ENCODE assay signal across 8 cellular contexts in the genomic region with DNA sequence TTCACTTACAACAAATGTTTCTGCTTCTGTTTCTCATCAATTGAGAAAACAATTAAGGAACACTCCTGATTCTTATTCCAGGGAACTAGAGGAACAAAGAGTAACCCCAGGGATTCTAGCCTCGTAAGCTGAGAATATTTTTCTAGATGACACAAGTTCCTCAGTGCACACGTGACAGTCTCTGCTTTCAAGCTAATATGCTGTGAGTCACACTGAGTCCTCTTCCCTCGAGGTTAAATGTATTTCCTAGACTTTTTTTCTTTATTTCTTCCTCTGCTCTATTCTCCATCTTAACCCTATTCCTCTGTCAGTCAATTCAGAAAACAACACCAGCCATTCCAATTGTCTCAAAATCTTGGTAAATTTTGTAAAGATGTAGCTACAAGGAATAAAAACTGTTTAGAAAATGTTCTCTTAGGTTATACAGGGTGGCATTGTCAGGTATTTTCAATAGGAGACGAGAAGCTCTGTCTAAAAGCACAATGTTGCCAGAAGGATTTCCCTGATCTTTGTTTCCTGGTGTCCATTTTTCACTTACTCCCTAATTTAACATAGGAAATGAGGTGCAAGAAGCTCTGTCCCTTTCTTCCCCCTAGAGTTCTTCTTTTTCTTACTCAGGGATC. TPM values are rescaled to one million over a fixed set of nuclear protein-coding genes. Genes with fewer than 3 reads are reported as not detected.
DNase-seq lines count a peak whose midpoint lies in the region; ATAC-seq lines count a peak whose summit lies in the region.

No MANE protein-coding gene starts in this region.

- H3K36me3 Mint-ChIP-seq in activated naive CD4-positive, alpha-beta T cell treated with anti-CD3 and anti-CD28 coated beads for 36 hours (ENCODE audit: low read depth), result peaks cover 12% of the 10 kb centered on the region
- H3K36me3 Mint-ChIP-seq in activated naive CD4-positive, alpha-beta T cell treated with anti-CD3 and anti-CD28 coated beads, Interleukin-2, amount 10 ng/mL, durations not matched to agents 7 days and 5 days, result peaks cover 25% of the 10 kb centered on the region
- H3K36me3 Mint-ChIP-seq in T-helper 17 cell (ENCODE audit: low read depth), result peaks cover 3% of the 10 kb centered on the region

- H3K4me3 Mint-ChIP-seq in activated naive CD4-positive, alpha-beta T cell treated with anti-CD3 and anti-CD28 coated beads for 36 hours, result peak overlapping the region; percentile 3
- H3K4me3 Mint-ChIP-seq in activated naive CD4-positive, alpha-beta T cell treated with anti-CD3 and anti-CD28 coated beads, Interleukin-2, amount 10 ng/mL, durations not matched to agents 7 days and 5 days, result no peak overlapping the region
- no peak overlapping the region for H3K4me3 Mint-ChIP-seq in T-helper 17 cell

- H3K9me3 Mint-ChIP-seq in activated naive CD4-positive, alpha-beta T cell treated with anti-CD3 and anti-CD28 coated beads for 36 hours, result peaks cover 16% of the 10 kb centered on the region
- peaks cover 11% of the 10 kb centered on the region for H3K9me3 Mint-ChIP-seq in activated naive CD4-positive, alpha-beta T cell treated with anti-CD3 and anti-CD28 coated beads, Interleukin-2, amount 10 ng/mL, durations not matched to agents 7 days and 5 days

- no peak for DNase-seq in activated naive CD4-positive, alpha-beta T cell treated with anti-CD3 and anti-CD28 coated beads for 36 hours
- DNase-seq in activated naive CD4-positive, alpha-beta T cell treated with anti-CD3 and anti-CD28 coated beads, Interleukin-2, amount 10 ng/mL, durations not matched to agents 7 days and 5 days, result no peak
- DNase-seq in T-helper 17 cell (no peak), right cardiac atrium (no peak), superior temporal gyrus (ENCODE audit: extremely low spot score) (peak; percentile 7), posterior vena cava (ENCODE audit: low spot score) (no peak)

- no peaks in the 10 kb centered on the region for H3K27me3 Mint-ChIP-seq in activated naive CD4-positive, alpha-beta T cell treated with anti-CD3 and anti-CD28 coated beads for 36 hours (ENCODE audit: low read depth)
- no peaks in the 10 kb centered on the region for H3K27me3 Mint-ChIP-seq in activated naive CD4-positive, alpha-beta T cell treated with anti-CD3 and anti-CD28 coated beads, Interleukin-2, amount 10 ng/mL, durations not matched to agents 7 days and 5 days
- no peaks in the 10 kb centered on the region for H3K27me3 Mint-ChIP-seq in T-helper 17 cell

- H3K4me1 Mint-ChIP-seq in activated naive CD4-positive, alpha-beta T cell treated with anti-CD3 and anti-CD28 coated beads for 36 hours (ENCODE audit: low read depth), result peaks cover 19% of the 10 kb centered on the region
- H3K4me1 Mint-ChIP-seq in activated naive CD4-positive, alpha-beta T cell treated with anti-CD3 and anti-CD28 coated beads, Interleukin-2, amount 10 ng/mL, durations not matched to agents 7 days and 5 days, result peaks cover 19% of the 10 kb centered on the region
- peaks cover 12% of the 10 kb centered on the region for H3K4me1 Mint-ChIP-seq in T-helper 17 cell

- H3K4me3 ChIP-seq in right cardiac atrium (ENCODE audit: low read length), result no peak overlapping the region

- no peak overlapping the region for H3K27ac Mint-ChIP-seq in activated naive CD4-positive, alpha-beta T cell treated with anti-CD3 and anti-CD28 coated beads for 36 hours
- no peak overlapping the region for H3K27ac Mint-ChIP-seq in activated naive CD4-positive, alpha-beta T cell treated with anti-CD3 and anti-CD28 coated beads, Interleukin-2, amount 10 ng/mL, durations not matched to agents 7 days and 5 days
- H3K27ac Mint-ChIP-seq in T-helper 17 cell, result peak overlapping the region; percentile 16

- CTCF ChIA-PET in activated naive CD4-positive, alpha-beta T cell treated with anti-CD3 and anti-CD28 coated beads for 36 hours (lab: Charles Lee), result interaction anchor here (0.9 kb wide), 1 partner anchor 73 kb away, joined by 3 read pairs; no protein-coding TSS in a partner anchor
- CTCF ChIA-PET in activated naive CD4-positive, alpha-beta T cell treated with anti-CD3 and anti-CD28 coated beads, Interleukin-2, amount 10 ng/mL, durations not matched to agents 7 days and 5 days (lab: Charles Lee), result interaction anchor here (1.1 kb wide), 1 partner anchor 73 kb away, joined by 5 read pairs; no protein-coding TSS in a partner anchor

- H3K4me1 ChIP-seq in right cardiac atrium (ENCODE audit: control insufficient read depth, insufficient read depth, low read length), result peaks cover 3% of the 10 kb centered on the region

- H3K27me3 ChIP-seq in right cardiac atrium (ENCODE audit: control insufficient read depth, insufficient read depth), result no peaks in the 10 kb centered on the region

- 23% methylated on average over 4 of the region's 4 CpGs for WGBS in right cardiac atrium

- no peaks in the 10 kb centered on the region for H3K9me3 ChIP-seq in T-helper 17 cell (ENCODE audit: control insufficient read depth, low read length, poor library complexity, severe bottlenecking)
- no peaks in the 10 kb centered on the region for H3K9me3 ChIP-seq in right cardiac atrium (ENCODE audit: control insufficient read depth, low read length)

- H3K27ac ChIP-seq in right cardiac atrium (ENCODE audit: low read length), result no peak overlapping the region

- intact Hi-C loops in activated naive CD4-positive, alpha-beta T cell treated with anti-CD3 and anti-CD28 coated beads for 36 hours (cut with micrococcal nuclease), result loop anchor here (1.0 kb wide), 2 partner anchors 11 to 17 kb away; no protein-coding TSS in a partner anchor
- intact Hi-C loops in right cardiac atrium (cut with DNase I), result no loop called here
- intact Hi-C loops in posterior vena cava (cut with DNase I), result no loop called here

- peak; percentile 23 for ATAC-seq in T-helper 17 cell
- peak; percentile 74 to 77 for ATAC-seq in right cardiac atrium
- ATAC-seq in HG03442 (IDR thresholded peaks at IDR 0.05; ENCODE audit: unreplicated experiment), result no peak
- ATAC-seq in GM21737 (IDR thresholded peaks at IDR 0.05; ENCODE audit: unreplicated experiment), result no peak

RNA-seq across cellular contexts. Expression of a gene that starts 5.8 kb away (rescaled TPM):
- total RNA-seq in activated naive CD4-positive, alpha-beta T cell treated with anti-CD3 and anti-CD28 coated beads for 36 hours, result 10 to 100 TPM; 25.7 to 29.1 TPM
- total RNA-seq in T-helper 17 cell, result 10 to 100 TPM; 51.4 to 54.2 TPM
- total RNA-seq in right cardiac atrium, result 10 to 100 TPM; 19.2 to 23.3 (median 20.1) TPM
- 5.2 TPM for polyA plus RNA-seq in right cardiac atrium
- total RNA-seq in posterior vena cava, result 10 to 100 TPM; 26.1 to 28.8 TPM

Comparison
In these comparisons a context has a peak if more than half of its experiments do, and no peak if none do; other contexts are left out.
1. ATAC-seq: peak in T-helper 17 cell (single experiment) and right cardiac atrium (2 of 2); none in HG03442 (single experiment) and GM21737 (single experiment).